8 cellular contexts compared by ENCODE assay signal in the genomic region with DNA sequence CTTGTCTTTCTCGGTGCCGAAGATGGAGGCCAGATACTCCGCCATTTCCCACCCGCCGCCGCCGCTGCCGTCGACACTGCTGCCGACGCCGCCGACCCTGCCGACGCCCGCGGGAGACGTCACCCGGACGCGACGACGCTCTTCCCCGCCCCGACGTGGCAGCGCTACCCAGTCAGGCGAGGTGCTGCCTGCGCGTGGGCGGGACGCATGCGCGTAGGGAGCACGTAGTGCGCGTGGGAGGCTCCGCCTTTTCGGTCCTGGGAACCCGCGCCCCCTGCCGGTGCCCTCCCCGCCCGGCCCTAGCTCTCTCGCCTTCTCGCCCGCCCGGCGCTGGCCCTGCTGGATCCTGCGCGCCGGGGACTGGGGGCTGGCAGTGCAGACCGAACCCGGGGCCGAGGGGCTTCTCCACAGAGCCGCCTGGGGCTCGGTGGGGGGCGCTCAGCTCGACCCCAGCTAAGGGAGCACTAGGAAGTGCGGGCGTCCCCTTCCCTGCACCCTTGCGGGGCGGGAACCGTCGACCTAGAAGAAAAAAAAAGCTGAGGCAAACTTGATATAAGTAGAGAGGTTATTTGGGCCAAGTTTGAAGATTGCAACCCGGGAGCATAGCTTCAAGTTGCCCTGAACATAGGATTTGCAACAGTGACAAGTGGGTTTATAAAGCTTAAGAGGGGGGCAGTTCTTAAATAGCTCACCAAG.
A peak's percentile ranks its signal among the peaks of the same experiment; 100 is the strongest.
DNase-seq lines count a peak whose midpoint lies in the region; ATAC-seq, FAIRE-seq and TF ChIP-seq lines count a peak whose summit lies in the region.
"Not testable (repeated sequence)": the region's sequence is repeated elsewhere in the genome, so short reads cannot be mapped to it uniquely, and the experiment has no call there.

No MANE protein-coding gene starts in this region.

- not testable (repeated sequence) for H3K4me2 ChIP-seq in A549

- peak overlapping the region; percentile 67 to 86; a peak in 4 of 6 replicates for H3K27ac ChIP-seq in A549
- H3K27ac ChIP-seq in HEK293 (ENCODE audit: extremely low read depth, low read depth, low read length): not testable (repeated sequence)
- H3K27ac ChIP-seq in gastrocnemius medialis: peak overlapping the region in 1 of 4 donors; percentile 84

- POLR2A ChIA-PET in A549 (lab: Yijun Ruan, JAX); HEK293 (lab: Yijun Ruan, JAX): not testable (repeated sequence)

- H3K27me3 ChIP-seq in gastrocnemius medialis: not testable (repeated sequence)

- intact Hi-C loops in left colon (cut with DNase I, micrococcal nuclease); gastrocnemius medialis (cut with DNase I; ENCODE audit: low total_unique reads): not testable (repeated sequence)

- not testable (repeated sequence) for H3K36me3 Mint-ChIP-seq in activated naive CD4-positive, alpha-beta T cell treated with anti-CD3 and anti-CD28 coated beads, Interleukin-2, amount 50 U/mL, for 72 hours

- H3K4me3 ChIP-seq in A549: peak overlapping the region; percentile 53; the same call in 2 of the 3 replicates
- not testable (repeated sequence) for H3K4me3 ChIP-seq in HEK293 (ENCODE audit: low read depth, low read length)
- peak overlapping the region in 1 of 4 donors; percentile 64 for H3K4me3 ChIP-seq in gastrocnemius medialis

- ATAC-seq in A549 (peak; percentile 97 to 99), GM19035 (IDR thresholded peaks at IDR 0.05; ENCODE audit: unreplicated experiment) (peak; percentile 71), HG03280 (IDR thresholded peaks at IDR 0.05; ENCODE audit: unreplicated experiment) (peak; percentile 79), left colon (peak; percentile 99), gastrocnemius medialis (peak; percentile 89)
- ATAC-seq in activated naive CD4-positive, alpha-beta T cell treated with anti-CD3 and anti-CD28 coated beads, Interleukin-2, amount 50 U/mL, for 72 hours: peak; percentile 91 to 93

- TF ChIP-seq EP300 in A549 (IDR thresholded peaks at IDR 0.05): not testable (repeated sequence)

- in situ Hi-C loops in gastrocnemius medialis (cut with MboI; ENCODE audit: low sequenced_read_pairs in 4 of 4): not testable (repeated sequence)

- H3K9me3 Mint-ChIP-seq in activated naive CD4-positive, alpha-beta T cell treated with anti-CD3 and anti-CD28 coated beads, Interleukin-2, amount 50 U/mL, for 72 hours: not testable (repeated sequence)

- TF ChIP-seq POLR2A in A549 (IDR thresholded peaks at IDR 0.05; ENCODE audit: low read length); gastrocnemius medialis (IDR thresholded peaks at IDR 0.05): not testable (repeated sequence)

- TF ChIP-seq CTCF in A549 (IDR thresholded peaks at IDR 0.05); HEK293 (tag by site-specific recombination; IDR thresholded peaks at IDR 0.05); gastrocnemius medialis (IDR thresholded peaks at IDR 0.05 in 4 of 5, conservative IDR thresholded peaks at IDR 0.05 in 1 of 5): not testable (repeated sequence)

- not testable (repeated sequence) for H3K4me1 ChIP-seq in A549; HEK293 (ENCODE audit: control insufficient read depth, insufficient read depth, low read length); gastrocnemius medialis

- not testable (repeated sequence) for FAIRE-seq in A549 (lab: Jason Lieb, UNC)

- CTCF ChIA-PET in A549 (lab: Yijun Ruan, JAX); HEK293 (lab: Yijun Ruan, JAX): not testable (repeated sequence)

- DNase-seq in A549 (ENCODE audit: low read depth in 1 of 2, low spot score in 1 of 2): not testable (repeated sequence)
- peak; percentile 60 for DNase-seq in activated CD4-positive, CD25-positive, alpha-beta regulatory T cell treated with anti-CD3 and anti-CD28 coated beads, Interleukin-2, amount 50 U/mL, for 72 hours
- DNase-seq in activated naive CD4-positive, alpha-beta T cell treated with anti-CD3 and anti-CD28 coated beads, Interleukin-2, amount 50 U/mL, for 72 hours (ENCODE audit: low spot score in 2 of 2): peak; percentile 32 to 86
- DNase-seq in left colon: peak; percentile 71 to 77
- DNase-seq in gastrocnemius medialis: peak in 1 of 2 donors; percentile 46

- H3K36me3 ChIP-seq in HEK293 (ENCODE audit: control insufficient read depth in 2 of 2, insufficient read depth in 1 of 2, low read length in 2 of 2); gastrocnemius medialis: not testable (repeated sequence)

- H3K27ac Mint-ChIP-seq in activated naive CD4-positive, alpha-beta T cell treated with anti-CD3 and anti-CD28 coated beads, Interleukin-2, amount 50 U/mL, for 72 hours: not testable (repeated sequence)

- not testable (repeated sequence) for H3K9me3 ChIP-seq in A549; HEK293 (ENCODE audit: control insufficient read depth, insufficient read depth, low read depth, low read length); gastrocnemius medialis

- not testable (repeated sequence) for TF ChIP-seq RAD21 in A549 (conservative IDR thresholded peaks at IDR 0.05 in 1 of 2, IDR thresholded peaks at IDR 0.05 in 1 of 2)

- no CpG with 5 or more reads among the region's 66 CpGs for WGBS in A549 (ENCODE audit: missing lambda C conversion rate)

TF ChIP-seq in HEK293, 187 proteins besides CTCF, POLR2A, EP300 and RAD21:
- peak; percentile 8 for TF ChIP-seq ZBTB26 (tag by site-specific recombination; optimal IDR thresholded peaks at IDR 0.05)
TF ChIP-seq in HEK293: peak in this region for 1; not testable (repeated sequence) for 186.
